Comparison of ENCODE assay signal across 15 cellular contexts in the genomic region with DNA sequence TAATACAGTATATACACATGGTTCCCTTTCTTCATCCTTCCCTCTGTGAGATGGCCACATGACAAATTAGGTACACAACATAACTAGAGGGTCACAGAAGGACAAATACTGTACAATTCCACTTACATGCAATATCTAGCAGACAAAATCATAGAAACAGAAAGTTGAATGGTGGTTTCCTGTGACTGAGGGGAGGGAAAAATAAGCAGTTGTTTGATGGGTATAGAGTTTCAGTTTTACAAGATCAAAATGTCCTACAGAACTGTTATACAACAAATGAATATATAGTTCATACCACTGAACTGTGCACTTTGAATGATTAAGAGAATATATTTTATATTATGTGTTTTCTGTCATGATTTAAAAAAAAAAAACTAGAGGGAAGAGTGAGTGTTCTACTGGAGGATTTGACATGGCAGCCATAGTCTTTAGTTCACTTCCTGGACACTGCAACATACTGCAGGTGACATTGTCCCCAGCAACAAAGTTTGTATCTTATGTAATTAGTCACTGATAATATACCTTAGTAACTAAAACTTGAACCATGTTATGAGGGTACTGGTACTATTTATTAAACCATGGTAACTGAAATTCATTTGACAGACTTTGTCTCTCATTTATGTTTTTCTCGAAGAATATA. TPM values are rescaled to one million over a fixed set of nuclear protein-coding genes. Genes with fewer than 3 reads are reported as not detected.
DNase-seq lines count a peak whose midpoint lies in the region; ATAC-seq, FAIRE-seq and TF ChIP-seq lines count a peak whose summit lies in the region.
"Had no signal": no experiment of that assay in that cellular context is flagged by ENCODE, and none has a peak within 500 bp of the region (broad histone marks: within the 10 kb centered on the region; RNA-seq: fewer than 3 reads in every experiment).

No MANE protein-coding gene starts in this region.

- peak overlapping the region; percentile 74 for H3K27ac Mint-ChIP-seq in activated naive CD8-positive, alpha-beta T cell treated with anti-CD3 and anti-CD28 coated beads, Interleukin-2, amount 10 ng/mL, durations not matched to agents 7 days and 5 days
- H3K27ac Mint-ChIP-seq in endodermal cell, result no peak overlapping the region

- DNase-seq in activated naive CD8-positive, alpha-beta T cell treated with anti-CD3 and anti-CD28 coated beads, Interleukin-2, amount 10 ng/mL, durations not matched to agents 7 days and 5 days, result no peak
- DNase-seq in stimulated activated CD4-positive, alpha-beta T cell treated with anti-CD3 and anti-CD28 coated beads, Interleukin-12 subunit alpha, Interleukin-12 subunit beta, amount 100 ng/mL, for 4 hours, result no peak
- DNase-seq in endodermal cell (no peak), middle frontal gyrus (ENCODE audit: extremely low spot score, low spot score) (no peak), H54 (ENCODE audit: insufficient read length, low spot score) (no peak)
- DNase-seq: anterior cingulate cortex, COR-L47, midbrain, retina, SJCRH30 had no signal

- H3K9me3 ChIP-seq in endodermal cell (ENCODE audit: control insufficient read depth, low read length), result peaks cover 10% of the 10 kb centered on the region
- H3K9me3 ChIP-seq: SJCRH30 had no signal

- no peaks in the 10 kb centered on the region for H3K36me3 ChIP-seq in endodermal cell (ENCODE audit: control insufficient read depth, insufficient read depth, low read length)
- H3K36me3 ChIP-seq: SJCRH30 had no signal

- FAIRE-seq in H54 (lab: Jason Lieb, UNC), result no peak
- FAIRE-seq: GM12891 had no signal

- H3K4me3 Mint-ChIP-seq in activated naive CD8-positive, alpha-beta T cell treated with anti-CD3 and anti-CD28 coated beads, Interleukin-2, amount 10 ng/mL, durations not matched to agents 7 days and 5 days, result peak overlapping the region; percentile 17
- H3K4me3 Mint-ChIP-seq in endodermal cell, result no peak overlapping the region

- peaks cover 2% of the 10 kb centered on the region for H3K27me3 Mint-ChIP-seq in activated naive CD8-positive, alpha-beta T cell treated with anti-CD3 and anti-CD28 coated beads, Interleukin-2, amount 10 ng/mL, durations not matched to agents 7 days and 5 days
- H3K27me3 Mint-ChIP-seq in endodermal cell (ENCODE audit: insufficient read depth), result no peaks in the 10 kb centered on the region

- peaks cover 11% of the 10 kb centered on the region for H3K4me1 Mint-ChIP-seq in activated naive CD8-positive, alpha-beta T cell treated with anti-CD3 and anti-CD28 coated beads, Interleukin-2, amount 10 ng/mL, durations not matched to agents 7 days and 5 days
- no peaks in the 10 kb centered on the region for H3K4me1 Mint-ChIP-seq in endodermal cell

- H3K27me3 ChIP-seq in endodermal cell (ENCODE audit: control insufficient read depth, insufficient read depth, low read length, poor library complexity, severe bottlenecking), result no peaks in the 10 kb centered on the region
- H3K27me3 ChIP-seq: SJCRH30 had no signal

- no peak overlapping the region for H3K9ac ChIP-seq in endodermal cell (ENCODE audit: extremely low read depth, low read length, poor library complexity, severe bottlenecking)

- no peak overlapping the region for H3K27ac ChIP-seq in endodermal cell (ENCODE audit: low read depth, low read length)
- H3K27ac ChIP-seq: SJCRH30 had no signal

- POLR2A ChIA-PET in activated naive CD8-positive, alpha-beta T cell treated with anti-CD3 and anti-CD28 coated beads, Interleukin-2, amount 10 ng/mL, durations not matched to agents 7 days and 5 days (lab: Charles Lee), result no interaction called here

- WGBS in endodermal cell (ENCODE audit: insufficient coverage in 1 of 2, insufficient read length in 1 of 2), 2 experiments, result no CpG with 5 or more reads among the region's 1 CpG

- ATAC-seq in GM18873 (IDR thresholded peaks at IDR 0.05; ENCODE audit: low FRiP score, unreplicated experiment) (peak; percentile 78), GM21526 (IDR thresholded peaks at IDR 0.05; ENCODE audit: low FRiP score, unreplicated experiment) (peak; percentile 89), HG03135 (IDR thresholded peaks at IDR 0.05; ENCODE audit: unreplicated experiment) (peak; percentile 94)
- peak; percentile 91 for ATAC-seq in activated naive CD8-positive, alpha-beta T cell treated with anti-CD3 and anti-CD28 coated beads, Interleukin-2, amount 10 ng/mL, durations not matched to agents 7 days and 5 days (ENCODE audit: low read depth)

- no peaks in the 10 kb centered on the region for H3K4me1 ChIP-seq in endodermal cell (ENCODE audit: control insufficient read depth, insufficient read depth, low read length)
- H3K4me1 ChIP-seq: SJCRH30 had no signal

- TF ChIP-seq CTCF in endodermal cell (conservative IDR thresholded peaks at IDR 0.05), result no peak

- no peak for TF ChIP-seq POLR2A in H54 (IDR thresholded peaks at IDR 0.05; ENCODE audit: low read depth, low read length)

- peaks cover 12% of the 10 kb centered on the region for H3K9me3 Mint-ChIP-seq in activated naive CD8-positive, alpha-beta T cell treated with anti-CD3 and anti-CD28 coated beads, Interleukin-2, amount 10 ng/mL, durations not matched to agents 7 days and 5 days
- peaks cover 2% of the 10 kb centered on the region for H3K9me3 Mint-ChIP-seq in endodermal cell

- no peak overlapping the region for H3K4me3 ChIP-seq in endodermal cell (ENCODE audit: low read length)
- H3K4me3 ChIP-seq: SJCRH30 had no signal

- H3K36me3 Mint-ChIP-seq in activated naive CD8-positive, alpha-beta T cell treated with anti-CD3 and anti-CD28 coated beads, Interleukin-2, amount 10 ng/mL, durations not matched to agents 7 days and 5 days, result peaks cover 8% of the 10 kb centered on the region
- H3K36me3 Mint-ChIP-seq in endodermal cell (ENCODE audit: low read depth), result no peaks in the 10 kb centered on the region

RNA-seq across cellular contexts. Expression of gene CCDC54, which starts 37.2 kb away (rescaled TPM):
- total RNA-seq in activated naive CD8-positive, alpha-beta T cell treated with anti-CD3 and anti-CD28 coated beads, Interleukin-2, amount 10 ng/mL, durations not matched to agents 7 days and 5 days, result not detected
- not detected for total RNA-seq in endodermal cell
- polyA plus RNA-seq in endodermal cell (2013, experiment 1 of 2), result not detected
- not detected for polyA plus RNA-seq in endodermal cell (2013, experiment 2 of 2)
- total RNA-seq: SJCRH30, ureter had no signal
